ENCODE assay signal across 10 cellular contexts in the genomic region with DNA sequence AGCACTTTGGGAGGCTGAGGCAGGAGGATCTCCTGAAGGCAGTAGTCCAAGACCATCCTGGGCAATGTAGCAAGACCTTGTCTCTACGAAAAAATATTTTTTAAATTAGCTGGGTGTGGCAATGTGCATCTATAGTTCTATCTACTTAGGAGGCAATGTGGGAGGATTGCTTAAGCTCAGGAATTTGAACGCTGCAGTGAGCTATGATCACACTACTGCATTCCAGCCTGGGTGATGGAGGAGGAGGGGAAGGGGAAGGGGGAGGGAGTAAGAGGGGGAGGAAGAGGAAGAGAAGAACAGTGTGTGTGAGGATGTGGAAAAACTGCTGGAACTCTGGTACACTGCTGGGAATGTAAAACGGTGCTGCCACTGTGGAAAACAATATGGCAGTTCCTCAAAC. TPM values are rescaled to one million over a fixed set of nuclear protein-coding genes. Genes with fewer than 3 reads are reported as not detected.
A peak's percentile ranks its signal among the peaks of the same experiment; 100 is the strongest.
DNase-seq lines count a peak whose midpoint lies in the region; ATAC-seq and TF ChIP-seq lines count a peak whose summit lies in the region.
"Had no signal": no experiment of that assay in that cellular context is flagged by ENCODE, and none has a peak within 500 bp of the region (broad histone marks: within the 10 kb centered on the region; RNA-seq: fewer than 3 reads in every experiment).

No MANE protein-coding gene starts in this region.

- peak; percentile 66 for DNase-seq in AG09319 (ENCODE audit: extremely low read depth, low read depth)
- DNase-seq in PC-3 = peak; percentile 9
- peak; percentile 96 for DNase-seq in fibroblast of pulmonary artery (ENCODE audit: low read depth)
- DNase-seq in non-pigmented ciliary epithelial cell (ENCODE audit: low read depth) = peak; percentile 81
- DNase-seq in Kasumi-1 (lab: John Stamatoyannopoulos, UW) = no peak
- DNase-seq: activated T-cell treated with anti-CD3 and anti-CD28 coated beads, Interleukin-2, amount 50 U/mL, for 72 hours; DMS79 had no signal

- H4K20me1 ChIP-seq in PC-3 (ENCODE audit: low read length) = no peaks in the 10 kb centered on the region

- BruUV-seq in PC-3 (replicated peaks; lab: Mats Ljungman, UMichigan) = no TSS peak

- TF ChIP-seq CTCF in AG09319 (IDR thresholded peaks at IDR 0.05; ENCODE audit: low read depth, low read length) = no peak
- no peak for TF ChIP-seq CTCF in PC-3 (conservative IDR thresholded peaks at IDR 0.05; ENCODE audit: low read depth, low read length)
- no peak for TF ChIP-seq CTCF in fibroblast of pulmonary artery (IDR thresholded peaks at IDR 0.05; ENCODE audit: low read length, missing control alignments)

- no peaks in the 10 kb centered on the region for H3F3A ChIP-seq in PC-3 (ENCODE audit: low read length, unreplicated experiment)

- no peaks in the 10 kb centered on the region for H3K27me3 ChIP-seq in PC-3 (ENCODE audit: low read length)

- H3K27ac ChIP-seq in PC-3 (ENCODE audit: low read length) = no peak overlapping the region

- H3K36me3 ChIP-seq in PC-3 (ENCODE audit: low read depth, low read length) = no peaks in the 10 kb centered on the region

- no peak overlapping the region for H3K9ac ChIP-seq in PC-3 (ENCODE audit: low read length)

- no peak overlapping the region for H3K4me2 ChIP-seq in PC-3 (ENCODE audit: low read length)

- intact Hi-C loops in PC-3 (cut with micrococcal nuclease) = no loop called here

- POLR2A ChIA-PET in PC-3 (lab: Charles Lee; ENCODE audit: unreplicated experiment) = no interaction called here

- H3K4me3 ChIP-seq in PC-3 (ENCODE audit: low read length) (no peak overlapping the region), fibroblast of pulmonary artery (replicated peaks; ENCODE audit: low read depth, low read length) (no peak overlapping the region)

- no peaks in the 10 kb centered on the region for H3K79me2 ChIP-seq in PC-3 (ENCODE audit: low read length)

- H3K9me3 ChIP-seq in PC-3 (ENCODE audit: low read length) = no peaks in the 10 kb centered on the region

- H2AFZ ChIP-seq in PC-3 (ENCODE audit: low read length) = no peak overlapping the region

- CTCF ChIA-PET in PC-3 (lab: Charles Lee) = no interaction called here

- no peak for ATAC-seq in PC-3
- no peak for ATAC-seq in GM21526 (IDR thresholded peaks at IDR 0.05; ENCODE audit: low FRiP score, unreplicated experiment)
- ATAC-seq in GM19324 (IDR thresholded peaks at IDR 0.05; ENCODE audit: low FRiP score, unreplicated experiment) = no peak
- ATAC-seq in GM21576 (IDR thresholded peaks at IDR 0.05; ENCODE audit: unreplicated experiment) = no peak
- ATAC-seq: activated T-cell treated with anti-CD3 and anti-CD28 coated beads, Interleukin-2, amount 50 U/mL, for 72 hours had no signal

- no peaks in the 10 kb centered on the region for H3K9me2 ChIP-seq in PC-3 (replicated peaks; ENCODE audit: low read length)

- no peaks in the 10 kb centered on the region for H3K4me1 ChIP-seq in PC-3 (ENCODE audit: insufficient read depth, low read length)

RNA-seq across cellular contexts. Expression of a gene that starts 9.2 kb away (rescaled TPM):
- total RNA-seq in PC-3 (2014; rRNA removed) = 0.07 TPM in 1 of 2 replicates, not detected in the other

RNA-seq across cellular contexts. Expression of a gene that starts 12.3 kb away (rescaled TPM):
- total RNA-seq in PC-3 (2014; rRNA removed) = 0.95 and 2.1 TPM in 2 replicates

RNA-seq across cellular contexts. Expression of a gene that starts 12.9 kb away (rescaled TPM):
- total RNA-seq in PC-3 (2014; rRNA removed) = 13.3 and 13.9 TPM in 2 replicates

RNA-seq across cellular contexts. Expression of a gene that starts 27.8 kb away (rescaled TPM):
- total RNA-seq in PC-3 (2014; rRNA removed) = 38.4 and 39.3 TPM in 2 replicates

RNA-seq across cellular contexts. Expression of a gene that starts 33.2 kb away (rescaled TPM):
- 0.77 and 1.9 TPM in 2 replicates for total RNA-seq in PC-3 (2014; rRNA removed)

Comparison
In these comparisons a context has a peak if more than half of its experiments do, and no peak if none do; other contexts are left out.
1. DNase-seq: peak in AG09319 (single experiment), PC-3 (single experiment), fibroblast of pulmonary artery (single experiment) and non-pigmented ciliary epithelial cell (single experiment); none in Kasumi-1 (0 of 2).